8 cellular contexts compared by ENCODE assay signal in the genomic region with DNA sequence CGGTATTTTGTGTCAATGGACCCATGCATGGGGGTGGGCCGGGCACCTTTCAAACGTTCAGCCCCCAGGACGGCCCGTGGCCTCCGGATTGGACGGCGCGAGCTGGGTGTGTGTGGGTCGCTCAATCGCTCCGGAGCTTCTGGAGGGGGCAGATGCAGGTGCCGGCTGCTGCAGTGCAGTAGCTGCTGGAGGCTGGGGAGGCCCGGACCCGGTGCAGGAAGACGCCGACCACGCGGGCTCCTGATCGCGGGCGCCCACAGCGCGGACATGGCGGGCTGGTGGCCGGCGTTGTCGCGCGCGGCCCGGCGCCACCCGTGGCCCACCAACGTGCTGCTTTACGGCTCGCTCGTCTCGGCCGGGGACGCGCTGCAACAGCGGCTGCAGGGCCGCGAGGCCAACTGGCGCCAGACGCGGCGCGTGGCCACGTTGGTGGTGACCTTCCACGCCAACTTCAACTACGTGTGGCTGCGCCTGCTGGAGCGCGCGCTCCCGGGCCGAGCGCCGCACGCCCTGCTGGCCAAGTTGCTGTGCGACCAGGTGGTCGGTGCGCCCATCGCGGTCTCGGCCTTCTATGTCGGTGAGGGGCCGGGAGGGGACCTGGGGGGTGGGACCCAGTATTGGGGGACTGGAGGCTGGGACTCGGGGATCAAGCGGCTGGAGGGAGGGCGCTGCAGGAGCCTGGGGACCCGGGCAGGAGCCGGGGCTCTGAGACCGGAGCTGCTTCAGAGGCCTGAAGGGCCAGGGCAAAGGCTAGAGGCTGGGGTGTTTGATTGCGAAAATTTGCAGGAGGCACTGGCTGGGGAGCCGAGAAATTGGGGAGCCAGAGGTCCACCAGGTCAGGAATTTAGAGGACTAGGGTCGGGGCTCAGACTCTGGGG. TPM values are rescaled to one million over a fixed set of nuclear protein-coding genes. Genes with fewer than 3 reads are reported as not detected.
DNase-seq lines count a peak whose midpoint lies in the region; ATAC-seq and TF ChIP-seq lines count a peak whose summit lies in the region.
"Not testable (repeated sequence)": the region's sequence is repeated elsewhere in the genome, so short reads cannot be mapped to it uniquely, and the experiment has no call there.

TSS of gene MPV17L (plus strand) at position 124 of the 878 bp plus-strand sequence. CDS start at position 268, 144 bp downstream.

- H3K4me3 Mint-ChIP-seq in activated naive CD8-positive, alpha-beta T cell treated with anti-CD3 and anti-CD28 coated beads, Interleukin-2, amount 10 ng/mL, durations not matched to agents 7 days and 5 days, result not testable (repeated sequence)
- H3K4me3 Mint-ChIP-seq in nephron progenitor cell, result peak within 1 kb of the TSS; percentile 81
- H3K4me3 Mint-ChIP-seq in stimulated activated naive B cell treated with anti-CD40 and anti-IgM and Interleukin-4, amounts not matched to agents 10 μg/mL and 1 μg/mL and 100 μg/mL, for 72 hours, result peak within 1 kb of the TSS; percentile 56 to 75

- not testable (repeated sequence) for H3K27ac ChIP-seq in HUES48 (ENCODE audit: low read depth, low read length)

- TF ChIP-seq CTCF in epithelial cell of esophagus (IDR thresholded peaks at IDR 0.05; ENCODE audit: insufficient read depth, low read depth, low read length, missing control alignments); nephron progenitor cell (IDR thresholded peaks at IDR 0.05): not testable (repeated sequence)

- H3K9ac ChIP-seq in HUES48 (ENCODE audit: low read depth, low read length), result peak within 1 kb of the TSS; percentile 51

- H3K9me3 ChIP-seq in HUES48 (ENCODE audit: control insufficient read depth, insufficient read depth, low read length), result not testable (repeated sequence)

- DNase-seq in AG20443 (ENCODE audit: low spot score), result peak; percentile 62
- DNase-seq in NCI-H524 (lab: John Stamatoyannopoulos, UW), result peak; percentile 78 to 83
- peak; percentile 38 for DNase-seq in activated naive CD8-positive, alpha-beta T cell treated with anti-CD3 and anti-CD28 coated beads, Interleukin-2, amount 10 ng/mL, durations not matched to agents 7 days and 5 days
- not testable (repeated sequence) for DNase-seq in epithelial cell of esophagus (ENCODE audit: low read depth)
- peak; percentile 67 for DNase-seq in iPS-NIHi7 (ENCODE audit: extremely low spot score)
- peak; percentile 59 for DNase-seq in nephron progenitor cell
- peak; percentile 8 for DNase-seq in stimulated activated naive B cell treated with anti-CD40 and anti-IgM and Interleukin-4, amounts not matched to agents 10 μg/mL and 1 μg/mL and 100 μg/mL, for 72 hours

- H3K4me3 ChIP-seq in HUES48 (ENCODE audit: low read depth, low read length) (peak within 1 kb of the TSS; percentile 75), epithelial cell of esophagus (ENCODE audit: low read length) (peak within 1 kb of the TSS; percentile 28)

- not testable (repeated sequence) for H3K27me3 ChIP-seq in HUES48 (ENCODE audit: control insufficient read depth, insufficient read depth, low read length)

- H3K4me1 ChIP-seq in HUES48 (ENCODE audit: control insufficient read depth, insufficient read depth, low read length), result peaks cover 15% of the 10 kb centered on the region

- H3K9me3 Mint-ChIP-seq in activated naive CD8-positive, alpha-beta T cell treated with anti-CD3 and anti-CD28 coated beads, Interleukin-2, amount 10 ng/mL, durations not matched to agents 7 days and 5 days; nephron progenitor cell; stimulated activated naive B cell treated with anti-CD40 and anti-IgM and Interleukin-4, amounts not matched to agents 10 μg/mL and 1 μg/mL and 100 μg/mL, for 72 hours: not testable (repeated sequence)

- peak; percentile 45 for ATAC-seq in activated naive CD8-positive, alpha-beta T cell treated with anti-CD3 and anti-CD28 coated beads, Interleukin-2, amount 10 ng/mL, durations not matched to agents 7 days and 5 days (ENCODE audit: low read depth)
- ATAC-seq in stimulated activated naive B cell treated with anti-CD40 and anti-IgM and Interleukin-4, amounts not matched to agents 10 μg/mL and 1 μg/mL and 100 μg/mL, for 72 hours (replicated peaks), result peak; percentile 81 to 82

- not testable (repeated sequence) for H3K36me3 Mint-ChIP-seq in activated naive CD8-positive, alpha-beta T cell treated with anti-CD3 and anti-CD28 coated beads, Interleukin-2, amount 10 ng/mL, durations not matched to agents 7 days and 5 days; nephron progenitor cell (ENCODE audit: low read depth); stimulated activated naive B cell treated with anti-CD40 and anti-IgM and Interleukin-4, amounts not matched to agents 10 μg/mL and 1 μg/mL and 100 μg/mL, for 72 hours

- H3K27ac Mint-ChIP-seq in activated naive CD8-positive, alpha-beta T cell treated with anti-CD3 and anti-CD28 coated beads, Interleukin-2, amount 10 ng/mL, durations not matched to agents 7 days and 5 days; nephron progenitor cell: not testable (repeated sequence)
- peak within 1 kb of the TSS; percentile 37 for H3K27ac Mint-ChIP-seq in stimulated activated naive B cell treated with anti-CD40 and anti-IgM and Interleukin-4, amounts not matched to agents 10 μg/mL and 1 μg/mL and 100 μg/mL, for 72 hours

- not testable (repeated sequence) for H3K4me1 Mint-ChIP-seq in activated naive CD8-positive, alpha-beta T cell treated with anti-CD3 and anti-CD28 coated beads, Interleukin-2, amount 10 ng/mL, durations not matched to agents 7 days and 5 days; stimulated activated naive B cell treated with anti-CD40 and anti-IgM and Interleukin-4, amounts not matched to agents 10 μg/mL and 1 μg/mL and 100 μg/mL, for 72 hours
- H3K4me1 Mint-ChIP-seq in nephron progenitor cell, result peaks cover 30% of the 10 kb centered on the region

- not testable (repeated sequence) for H3K36me3 ChIP-seq in HUES48 (ENCODE audit: control insufficient read depth, insufficient read depth, low read length)

- peaks cover 35% of the 10 kb centered on the region for H3K27me3 Mint-ChIP-seq in activated naive CD8-positive, alpha-beta T cell treated with anti-CD3 and anti-CD28 coated beads, Interleukin-2, amount 10 ng/mL, durations not matched to agents 7 days and 5 days
- peaks cover 41% of the 10 kb centered on the region for H3K27me3 Mint-ChIP-seq in nephron progenitor cell (ENCODE audit: low read depth, poor library complexity)
- H3K27me3 Mint-ChIP-seq in stimulated activated naive B cell treated with anti-CD40 and anti-IgM and Interleukin-4, amounts not matched to agents 10 μg/mL and 1 μg/mL and 100 μg/mL, for 72 hours, result peaks cover 21 to 34% of the 10 kb centered on the region in 2 donors

- POLR2A ChIA-PET in activated naive CD8-positive, alpha-beta T cell treated with anti-CD3 and anti-CD28 coated beads, Interleukin-2, amount 10 ng/mL, durations not matched to agents 7 days and 5 days (lab: Charles Lee), result not testable (repeated sequence)

RNA-seq across cellular contexts. Expression of gene MPV17L, which starts in this region (rescaled TPM):
- total RNA-seq in activated naive CD8-positive, alpha-beta T cell treated with anti-CD3 and anti-CD28 coated beads, Interleukin-2, amount 10 ng/mL, durations not matched to agents 7 days and 5 days, result not detected

Comparison
In these comparisons a context has a peak if more than half of its experiments do, and no peak if none do; other contexts are left out.
1. Peak in DNase-seq and ATAC-seq in activated naive CD8-positive, alpha-beta T cell treated with anti-CD3 and anti-CD28 coated beads, Interleukin-2, amount 10 ng/mL, durations not matched to agents 7 days and 5 days; RNA of the gene not detected or under 1 TPM.